Comparison of ENCODE assay signal across 9 cellular contexts in genomic region chr3:30631237-30631961, GRCh38. TPM values are rescaled to one million over a fixed set of nuclear protein-coding genes. Genes with fewer than 3 reads are reported as not detected.
A peak's percentile ranks its signal among the peaks of the same experiment; 100 is the strongest.
DNase-seq lines count a peak whose midpoint lies in the region; ATAC-seq, FAIRE-seq and TF ChIP-seq lines count a peak whose summit lies in the region.
"Had no signal": no experiment of that assay in that cellular context is flagged by ENCODE, and none has a peak within 500 bp of the region (broad histone marks: within the 10 kb centered on the region; RNA-seq: fewer than 3 reads in every experiment).

No MANE protein-coding gene starts in this region.

- intact Hi-C loops in breast epithelium (cut with DNase I; ENCODE audit: low total_unique reads): no loop called here
- intact Hi-C loops in sigmoid colon (cut with DNase I): no loop called here

- ATAC-seq in GM19452 (IDR thresholded peaks at IDR 0.05; ENCODE audit: unreplicated experiment) (peak; percentile 45), GM18519 (IDR thresholded peaks at IDR 0.05; ENCODE audit: low FRiP score, unreplicated experiment) (no peak), GM19324 (IDR thresholded peaks at IDR 0.05; ENCODE audit: low FRiP score, unreplicated experiment) (no peak)

- CTCF ChIA-PET in RWPE1 (lab: Yijun Ruan, JAX): interaction anchor here (0.7 kb wide), 1 partner anchor 52 kb away, joined by 3 read pairs; no protein-coding TSS in a partner anchor

- H3K27me3 ChIP-seq in breast epithelium: no peaks in the 10 kb centered on the region
- no peaks in the 10 kb centered on the region for H3K27me3 ChIP-seq in sigmoid colon

- TF ChIP-seq CTCF in RWPE1 (conservative IDR thresholded peaks at IDR 0.05; ENCODE audit: low read depth): no peak
- no peak for TF ChIP-seq CTCF in breast epithelium (IDR thresholded peaks at IDR 0.05)
- TF ChIP-seq CTCF in sigmoid colon (IDR thresholded peaks at IDR 0.05): no peak
- TF ChIP-seq CTCF in D721Med (IDR thresholded peaks at IDR 0.05; ENCODE audit: insufficient read depth, missing control alignments): no peak

- no peak for TF ChIP-seq POLR2A in breast epithelium (IDR thresholded peaks at IDR 0.05)
- TF ChIP-seq POLR2A in sigmoid colon (IDR thresholded peaks at IDR 0.05): no peak

- H3K9me3 ChIP-seq in breast epithelium (no peaks in the 10 kb centered on the region), sigmoid colon (no peaks in the 10 kb centered on the region)

- H3K4me1 ChIP-seq in breast epithelium (peaks cover 0 to 6% of the 10 kb centered on the region in 2 donors), sigmoid colon (peaks cover 0 to 94% (median 91%) of the 10 kb centered on the region in 4 donors)

- H3K36me3 ChIP-seq in breast epithelium: no peaks in the 10 kb centered on the region
- no peaks in the 10 kb centered on the region for H3K36me3 ChIP-seq in sigmoid colon
- H3K36me3 ChIP-seq: thoracic aorta had no signal

- no peak overlapping the region for H3K4me3 ChIP-seq in breast epithelium
- no peak overlapping the region for H3K4me3 ChIP-seq in sigmoid colon
- H3K4me3 ChIP-seq: thoracic aorta had no signal

- H3K27ac ChIP-seq in RWPE1 (peak overlapping the region; percentile 81), breast epithelium (peak overlapping the region; percentile 20 to 49), sigmoid colon (peak overlapping the region; percentile 46 to 66 (median 60))

- DNase-seq in RWPE1 (ENCODE audit: low spot score) (peak; percentile 38), breast epithelium (ENCODE audit: low spot score in 2 of 2) (no peak), sigmoid colon (no peak), NCI-H187 (lab: John Stamatoyannopoulos, UW) (no peak), D721Med (ENCODE audit: insufficient read length, low spot score) (no peak)

- TF ChIP-seq EP300 in sigmoid colon (IDR thresholded peaks at IDR 0.05): no peak

- no peak for FAIRE-seq in D721Med (lab: Jason Lieb, UNC)

- 46 to 56% methylated on average over 8 of the region's 8 CpGs for WGBS in sigmoid colon, 2 donors

- POLR2A ChIA-PET in RWPE1 (lab: Yijun Ruan, JAX; ENCODE audit: low non-redundant PET): no interaction called here

RNA-seq across cellular contexts. Expression of gene TGFBR2, which starts 25.0 kb away (rescaled TPM):
- total RNA-seq in breast epithelium: 100 to 1,000 TPM; 205 to 281 (median 243) TPM
- total RNA-seq in sigmoid colon: 100 to 1,000 TPM; 215 to 243 (median 234) TPM
- 10 to 100 TPM in 2 of 3 donors, 1 to 10 TPM in 1; 9.9 to 56.4 (median 32.4) TPM for polyA plus RNA-seq in sigmoid colon
